ENCODE assay signal across 8 cellular contexts in the genomic region with DNA sequence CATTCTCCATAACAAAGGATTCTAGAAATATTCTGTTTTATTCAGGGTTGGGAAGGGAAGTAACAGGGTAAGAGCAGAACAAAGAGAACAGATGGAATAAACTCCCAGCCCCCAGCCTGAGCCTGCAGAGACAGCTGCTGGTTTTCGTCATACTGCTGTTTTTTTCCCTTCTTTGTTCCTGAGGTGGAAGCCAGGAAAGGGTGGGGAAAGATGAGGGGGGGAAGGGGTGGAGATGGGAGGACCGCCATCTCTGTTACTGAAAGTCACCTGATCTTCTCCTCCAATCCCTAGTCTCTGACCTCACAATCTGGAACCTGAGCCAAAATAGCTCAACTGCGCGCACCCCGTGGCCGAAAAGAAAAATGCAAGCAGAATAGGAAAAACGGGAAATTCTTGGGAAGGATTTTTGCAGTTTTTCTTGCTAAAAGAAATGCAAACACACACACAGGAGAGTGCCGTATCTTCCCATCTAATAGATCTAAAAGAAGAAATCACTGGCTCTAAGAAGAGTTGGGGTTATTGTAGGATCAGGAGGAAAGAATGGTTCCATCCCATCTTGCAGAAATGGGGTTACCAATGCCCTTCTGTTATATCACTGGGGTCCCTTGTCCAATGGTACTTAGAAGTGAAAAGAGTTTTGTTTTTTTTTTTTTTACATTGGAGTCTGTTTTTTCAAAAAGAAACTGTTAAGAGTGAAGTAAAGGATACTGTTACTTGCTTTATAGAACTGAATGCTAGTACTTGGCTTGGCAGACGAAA. TPM values are rescaled to one million over a fixed set of nuclear protein-coding genes. Genes with fewer than 3 reads are reported as not detected.
DNase-seq lines count a peak whose midpoint lies in the region; ATAC-seq and TF ChIP-seq lines count a peak whose summit lies in the region.

No MANE protein-coding gene starts in this region.

- peak overlapping the region; percentile 30 for H3K9ac ChIP-seq in muscle layer of colon (ENCODE audit: low read length)

- H3K4me3 ChIP-seq in fibroblast of pulmonary artery (replicated peaks; ENCODE audit: low read depth, low read length) (no peak overlapping the region), muscle layer of colon (ENCODE audit: low read depth in 1 of 2, low read length in 2 of 2) (peak overlapping the region in 1 of 2 donors; percentile 29)

- no peaks in the 10 kb centered on the region for H3K9me3 ChIP-seq in muscle layer of colon (ENCODE audit: low read length)

- in situ Hi-C loops in Caki2 (cut with HindIII; ENCODE audit: low pct_unique_long_range_greater_than_20kb, low sequenced_read_pairs): no loop called here

- TF ChIP-seq CTCF in fibroblast of pulmonary artery (IDR thresholded peaks at IDR 0.05; ENCODE audit: low read length, missing control alignments): peak; percentile 89

- DNase-seq in Caki2 (ENCODE audit: low read depth): peak; percentile 93
- peak; percentile 90 for DNase-seq in M059J (ENCODE audit: low read depth)
- DNase-seq in SW480 (ENCODE audit: low spot score): peak; percentile 99
- peak; percentile 99 for DNase-seq in fibroblast of pulmonary artery (ENCODE audit: low read depth)
- no peak for DNase-seq in central memory CD4-positive, alpha-beta T cell

- ATAC-seq in GM19455 (IDR thresholded peaks at IDR 0.05; ENCODE audit: unreplicated experiment) (no peak), HG03342 (IDR thresholded peaks at IDR 0.05; ENCODE audit: unreplicated experiment) (no peak)

- H3K27me3 ChIP-seq in muscle layer of colon (ENCODE audit: control insufficient read depth in 1 of 2, insufficient read depth in 2 of 2, low read length in 2 of 2): no peaks in the 10 kb centered on the region

- peaks cover 35% of the 10 kb centered on the region for H3K4me1 ChIP-seq in muscle layer of colon (ENCODE audit: insufficient read depth, low read length)

- peak overlapping the region; percentile 88 for H3K27ac ChIP-seq in muscle layer of colon (ENCODE audit: low read depth, low read length)

- H3K36me3 ChIP-seq in muscle layer of colon (ENCODE audit: insufficient read depth, low read length): no peaks in the 10 kb centered on the region

RNA-seq across cellular contexts. Expression of a gene that starts 57.9 kb away (rescaled TPM):
- 17.0 and 43.6 TPM in 2 replicates for total RNA-seq in Caki2 (2014; rRNA removed; shearing (Covaris generic); ENCODE audit: low replicate concordance)
- 32.8 and 77.0 TPM in 2 replicates for total RNA-seq in M059J (2014; rRNA removed; shearing (Covaris generic))
